Comparison of ENCODE assay signal across 2 cellular contexts in genomic region chr15:77592768-77593167, GRCh38.
TF ChIP-seq lines count a peak whose summit lies in the region.

No MANE protein-coding gene starts in this region.

TF ChIP-seq in IMR-90, 13 proteins besides CTCF, POLR2A, EP300 and RAD21:
- no peak for TF ChIP-seq MAFK (IDR thresholded peaks at IDR 0.05; ENCODE audit: low read depth, low read length)
- peak; percentile 59 for TF ChIP-seq USF2 (IDR thresholded peaks at IDR 0.05; ENCODE audit: low read depth, low read length)

TF ChIP-seq in H1, 55 proteins besides CTCF, POLR2A, EP300 and RAD21:
- no peak for TF ChIP-seq GTF2F1 (IDR thresholded peaks at IDR 0.05; ENCODE audit: borderline replicate concordance, low read depth, low read length)
- TF ChIP-seq TAF1 (IDR thresholded peaks at IDR 0.05; ENCODE audit: low read depth, low read length) = no peak
- no peak for TF ChIP-seq YY1 (IDR thresholded peaks at IDR 0.05; ENCODE audit: low read depth, low read length)
- no peak for TF ChIP-seq SP2 (IDR thresholded peaks at IDR 0.05; ENCODE audit: low read length)
- TF ChIP-seq TEAD4 (IDR thresholded peaks at IDR 0.05; ENCODE audit: low read depth, low read length) = no peak
- no peak for TF ChIP-seq CHD7 (IDR thresholded peaks at IDR 0.05; ENCODE audit: insufficient replicate concordance, low read length)
